In the genomic region with DNA sequence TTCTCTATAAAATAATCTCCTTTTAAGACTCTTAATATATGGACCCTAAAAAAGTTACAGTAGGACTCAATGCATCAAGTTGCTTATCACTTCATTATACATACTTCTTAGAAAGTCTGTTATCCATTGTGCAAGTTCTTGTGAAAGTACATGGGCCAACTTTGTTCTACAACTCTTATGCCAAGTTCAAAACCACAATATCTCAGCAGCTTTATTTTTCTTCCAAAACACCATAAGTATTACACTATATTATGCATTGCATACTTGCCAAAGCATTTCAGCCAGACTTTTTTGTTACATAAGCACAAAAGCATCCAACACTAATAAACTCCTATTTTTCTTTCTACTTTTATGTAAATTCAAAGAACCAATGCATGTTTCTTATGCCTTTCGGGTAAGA, we compare ENCODE assay signal across 31 cellular contexts.
DNase-seq lines count a peak whose midpoint lies in the region; ATAC-seq, FAIRE-seq and TF ChIP-seq lines count a peak whose summit lies in the region.
"Had no signal": no experiment of that assay in that cellular context is flagged by ENCODE, and none has a peak within 500 bp of the region (broad histone marks: within the 10 kb centered on the region; RNA-seq: fewer than 3 reads in every experiment).

No MANE protein-coding gene starts in this region.

- H3K4me3 ChIP-seq in IMR-90 (ENCODE audit: insufficient read depth, low read depth, low read length): no peak overlapping the region
- H3K4me3 ChIP-seq in left lung: no peak overlapping the region
- no peak overlapping the region for H3K4me3 ChIP-seq in HepG2 (replicated peaks in 1 of 3; ENCODE audit: insufficient read depth in 1 of 3, low read depth in 2 of 3, low read length in 3 of 3)
- H3K4me3 ChIP-seq: GM12878, hepatocyte, lower lobe of right lung, neural progenitor cell, smooth muscle cell had no signal

- H4K8ac ChIP-seq in IMR-90 (ENCODE audit: low read depth in 2 of 2, low read length in 2 of 2): no peak overlapping the region

- DNase-seq in AG20443 (ENCODE audit: low spot score) (peak; percentile 56), IMR-90 (peak; percentile 86), chondrocyte (ENCODE audit: low spot score) (no peak), left lung (no peak), ecto neural progenitor cell (ENCODE audit: low spot score) (no peak), HepG2 (ENCODE audit: low spot score) (no peak)
- DNase-seq: ACHN; activated naive CD4-positive, alpha-beta T cell; activated T-cell treated with anti-CD3 and anti-CD28 coated beads, Interleukin-2, amount 50 U/mL, for 4 hours; amygdala; CD8-positive, alpha-beta T cell; DMS153; GDM1; lower lobe of right lung; NCI-H1092; NCI-H2029; NCI-H345; OCI-M1; Right ventricle myocardium superior had no signal

- H2BK20ac ChIP-seq in IMR-90 (ENCODE audit: low read depth, low read length): no peak overlapping the region

- H3K27ac Mint-ChIP-seq in chondrocyte (ENCODE audit: unreplicated experiment): peak overlapping the region; percentile 5
- H3K27ac Mint-ChIP-seq: CD8-positive, alpha-beta T cell; neural progenitor cell; stimulated activated memory B cell treated with anti-CD40 and anti-IgM and Interleukin-4, amounts not matched to agents 10 μg/mL and 1 μg/mL and 100 μg/mL, for 72 hours had no signal

- TF ChIP-seq EP300 in HepG2 (IDR thresholded peaks at IDR 0.05; ENCODE audit: low read depth in 2 of 2, low read length in 2 of 2): no peak
- TF ChIP-seq EP300 in HepG2 (CRISPR knock-in tag; IDR thresholded peaks at IDR 0.05; ENCODE audit: borderline replicate concordance): no peak

- H4K91ac ChIP-seq in IMR-90 (ENCODE audit: insufficient read depth, low read depth, low read length): no peak overlapping the region

- no peak overlapping the region for H2AK9ac ChIP-seq in IMR-90 (replicated peaks; ENCODE audit: low read depth, low read length, poor library complexity)

- H3K56ac ChIP-seq in IMR-90 (ENCODE audit: extremely low read depth, insufficient read depth, low read length): no peak overlapping the region

- dilution Hi-C loops in IMR-90 (cut with HindIII; ENCODE audit: low sequenced_read_pairs, unreplicated experiment): no loop called here

- BruUV-seq in IMR-90 (replicated peaks; lab: Mats Ljungman, UMichigan): no TSS peak
- no TSS peak for BruUV-seq in HepG2 (replicated peaks; lab: Mats Ljungman, UMichigan)

- no peaks in the 10 kb centered on the region for H3K79me1 ChIP-seq in IMR-90 (ENCODE audit: low read depth in 1 of 2, low read length in 2 of 2)

- H3K27ac ChIP-seq in IMR-90 (ENCODE audit: insufficient read depth, low read length) (no peak overlapping the region), left lung (peak overlapping the region in 1 of 2 donors; percentile 40), HepG2 (ENCODE audit: extremely low read length, insufficient read depth, low read length) (no peak overlapping the region)
- H3K27ac ChIP-seq: hepatocyte, KMS-11, lower lobe of right lung, neural progenitor cell had no signal

- no peak overlapping the region for H2BK120ac ChIP-seq in IMR-90 (ENCODE audit: low read depth, low read length)

- no peak overlapping the region for H2AFZ ChIP-seq in IMR-90 (replicated peaks; ENCODE audit: low read length, poor library complexity)
- no peak overlapping the region for H2AFZ ChIP-seq in HepG2 (ENCODE audit: low read length)
- H2AFZ ChIP-seq: hepatocyte, neural progenitor cell had no signal

- no peak overlapping the region for H3K23ac ChIP-seq in IMR-90 (ENCODE audit: low read depth, low read length)

- H3K4ac ChIP-seq in IMR-90 (ENCODE audit: low read depth, low read length): no peak overlapping the region

- ATAC-seq in IMR-90 (ENCODE audit: low read depth): peak; percentile 49
- peak; percentile 42 for ATAC-seq in left lung
- ATAC-seq in HG03159 (IDR thresholded peaks at IDR 0.05; ENCODE audit: unreplicated experiment): no peak
- no peak for ATAC-seq in HG03521 (IDR thresholded peaks at IDR 0.05; ENCODE audit: unreplicated experiment)
- ATAC-seq in HepG2: no peak
- ATAC-seq: activated T-cell treated with anti-CD3 and anti-CD28 coated beads, Interleukin-2, amount 50 U/mL, for 4 hours; CD8-positive, alpha-beta T cell; GM12878; HCT116; lower lobe of right lung; stimulated activated memory B cell treated with anti-CD40 and anti-IgM and Interleukin-4, amounts not matched to agents 10 μg/mL and 1 μg/mL and 100 μg/mL, for 72 hours had no signal

- no peak overlapping the region for H4K5ac ChIP-seq in IMR-90 (ENCODE audit: low read depth, low read length)

- H3K4me1 ChIP-seq in IMR-90 (ENCODE audit: control insufficient read depth, insufficient read depth, low read length) (no peaks in the 10 kb centered on the region), left lung (no peaks in the 10 kb centered on the region), HepG2 (ENCODE audit: insufficient read depth, low read length) (no peaks in the 10 kb centered on the region)
- H3K4me1 ChIP-seq: lower lobe of right lung had no signal

- H4K20me1 ChIP-seq in IMR-90 (ENCODE audit: insufficient read depth, low read length): no peaks in the 10 kb centered on the region
- H4K20me1 ChIP-seq in HepG2 (ENCODE audit: insufficient read depth, low read length): no peaks in the 10 kb centered on the region

- H3K36me3 ChIP-seq in IMR-90 (ENCODE audit: control insufficient read depth, insufficient read depth, low read length): no peaks in the 10 kb centered on the region
- H3K36me3 ChIP-seq in left lung: no peaks in the 10 kb centered on the region
- no peaks in the 10 kb centered on the region for H3K36me3 ChIP-seq in HepG2 (replicated peaks in 1 of 2; ENCODE audit: control insufficient read depth in 1 of 2, insufficient read depth in 2 of 2, low read length in 2 of 2)
- H3K36me3 ChIP-seq: lower lobe of right lung, neural progenitor cell had no signal

- no peaks in the 10 kb centered on the region for H3K9me1 ChIP-seq in IMR-90 (ENCODE audit: insufficient read depth, low read length)

- no peak for TF ChIP-seq POLR2A in IMR-90 (IDR thresholded peaks at IDR 0.05; ENCODE audit: low read depth, low read length)
- no peak for TF ChIP-seq POLR2A in HepG2 (IDR thresholded peaks at IDR 0.05; ENCODE audit: insufficient read depth in 1 of 2, low read depth in 2 of 2, low read length in 2 of 2)

- no peak overlapping the region for H3K14ac ChIP-seq in IMR-90 (replicated peaks; ENCODE audit: low read depth, low read length)

- intact Hi-C loops in IMR-90 (cut with micrococcal nuclease) (no loop called here), left lung (cut with DNase I) (no loop called here), HepG2 (cut with micrococcal nuclease; ENCODE audit: unreplicated experiment) (no loop called here)

- peaks cover 6% of the 10 kb centered on the region for H3K9me3 ChIP-seq in IMR-90 (ENCODE audit: control insufficient read depth, insufficient read depth, low read length)
- H3K9me3 ChIP-seq in left lung: peaks cover 0 to 10% of the 10 kb centered on the region in 2 donors
- H3K9me3 ChIP-seq in HepG2 (ENCODE audit: low read length): peaks cover 26% of the 10 kb centered on the region

- H3K27me3 ChIP-seq in IMR-90 (ENCODE audit: control insufficient read depth, insufficient read depth, low read length) (no peaks in the 10 kb centered on the region), left lung (no peaks in the 10 kb centered on the region), HepG2 (ENCODE audit: control insufficient read depth in 1 of 2, insufficient read depth in 2 of 2, low read length in 2 of 2) (no peaks in the 10 kb centered on the region)
- H3K27me3 ChIP-seq: hepatocyte, neural progenitor cell had no signal

- TF ChIP-seq RAD21 in IMR-90 (IDR thresholded peaks at IDR 0.05; ENCODE audit: low read length) (no peak), HepG2 (CRISPR knock-in tag; IDR thresholded peaks at IDR 0.05) (no peak)

- in situ Hi-C loops in IMR-90 (cut with MboI; ENCODE audit: low sequenced_read_pairs): no loop called here
- in situ Hi-C loops in HepG2 (cut with HindIII; ENCODE audit: extremely low pct_ligation_motif_present, low pct_unique_long_range_greater_than_20kb): no loop called here

- no CpG with 5 or more reads among the region's 1 CpG for WGBS in IMR-90 (ENCODE audit: extremely low coverage in 2 of 2, insufficient read length in 1 of 2), 2 experiments
- 43% methylated on average over 1 of the region's 1 CpG for WGBS in HepG2 (ENCODE audit: low lambda C conversion rate)

- H3K27me3 Mint-ChIP-seq in chondrocyte (ENCODE audit: low read depth): no peaks in the 10 kb centered on the region

- peaks cover 4% of the 10 kb centered on the region for H3K36me3 Mint-ChIP-seq in chondrocyte (ENCODE audit: low read depth)
- H3K36me3 Mint-ChIP-seq: CD8-positive, alpha-beta T cell; neural progenitor cell had no signal

- POLR2A ChIA-PET in IMR-90 (lab: Charles Lee; ENCODE audit: unreplicated experiment) (no interaction called here), HepG2 (lab: Yijun Ruan, JAX) (no interaction called here)

- H3K9me3 Mint-ChIP-seq in chondrocyte (ENCODE audit: low read depth): peaks cover 16% of the 10 kb centered on the region

- no peak for FAIRE-seq in HepG2 (lab: Jason Lieb, UNC)
- FAIRE-seq: frontal cortex, GM12878, islet of Langerhans, TTC549 had no signal

- H3K79me2 ChIP-seq in HepG2 (ENCODE audit: insufficient read depth, low read length): no peaks in the 10 kb centered on the region
- H3K79me2 ChIP-seq: hepatocyte had no signal

- H2AK5ac ChIP-seq in IMR-90 (ENCODE audit: low read depth, low read length): no peak overlapping the region

- H3K4me1 Mint-ChIP-seq in chondrocyte (ENCODE audit: low read depth): peaks cover 41% of the 10 kb centered on the region
- H3K4me1 Mint-ChIP-seq: stimulated activated memory B cell treated with anti-CD40 and anti-IgM and Interleukin-4, amounts not matched to agents 10 μg/mL and 1 μg/mL and 100 μg/mL, for 72 hours had no signal

- CTCF ChIA-PET in IMR-90 (lab: Yijun Ruan, JAX) (no interaction called here), HepG2 (lab: Yijun Ruan, JAX; ENCODE audit: low intra/inter-chr PET ratio, low total read pairs) (no interaction called here)

- TF ChIP-seq CTCF in IMR-90 (conservative IDR thresholded peaks at IDR 0.05; ENCODE audit: low read depth, low read length) (no peak), chondrocyte (IDR thresholded peaks at IDR 0.05) (no peak), left lung (IDR thresholded peaks at IDR 0.05) (no peak), HepG2 (CRISPR knock-in tag; IDR thresholded peaks at IDR 0.05) (no peak)

- H3K9ac ChIP-seq in IMR-90 (ENCODE audit: low read depth, low read length) (no peak overlapping the region), HepG2 (ENCODE audit: insufficient read depth, low read depth, low read length) (no peak overlapping the region)
- H3K9ac ChIP-seq: KMS-11, neural progenitor cell had no signal

- H3K4me2 ChIP-seq in IMR-90 (ENCODE audit: low read depth, low read length) (no peak overlapping the region), HepG2 (ENCODE audit: low read depth, low read length) (no peak overlapping the region)
- H3K4me2 ChIP-seq: hepatocyte, KMS-11, neural progenitor cell, smooth muscle cell had no signal

- no peak overlapping the region for H3K18ac ChIP-seq in IMR-90 (ENCODE audit: low read depth, low read length)

- no peak overlapping the region for H3K4me3 Mint-ChIP-seq in chondrocyte (ENCODE audit: unreplicated experiment)
- H3K4me3 Mint-ChIP-seq: activated T-cell treated with anti-CD3 and anti-CD28 coated beads, Interleukin-2, amount 50 U/mL, for 4 hours; CD8-positive, alpha-beta T cell; neural progenitor cell; stimulated activated memory B cell treated with anti-CD40 and anti-IgM and Interleukin-4, amounts not matched to agents 10 μg/mL and 1 μg/mL and 100 μg/mL, for 72 hours had no signal

- H2BK15ac ChIP-seq in IMR-90 (ENCODE audit: low read depth, low read length): no peak overlapping the region

- no peak overlapping the region for H2BK5ac ChIP-seq in IMR-90 (ENCODE audit: low read depth, low read length, poor library complexity, severe bottlenecking)

Comparison
In these comparisons a context has a peak if more than half of its experiments do, and no peak if none do; other contexts are left out.
1. DNase-seq: peak in AG20443 (single experiment) and IMR-90 (single experiment); none in chondrocyte (single experiment), left lung (0 of 2), ecto neural progenitor cell (single experiment) and HepG2 (single experiment).
2. ATAC-seq: peak in IMR-90 (single experiment) and left lung (single experiment); none in HG03159 (single experiment), HG03521 (single experiment) and HepG2 (single experiment).